ENCODE assay signal across 1 cellular context in genomic region chr5:59303289-59303716, GRCh38.
TF ChIP-seq lines count a peak whose summit lies in the region.

No MANE protein-coding gene starts in this region.

TF ChIP-seq in HEK293, 187 proteins besides CTCF, POLR2A, EP300 and RAD21 (continued from another document):
- TF ChIP-seq BCL6B (tag by site-specific recombination; IDR thresholded peaks at IDR 0.05), result peak; percentile 83
- peak; percentile 83 for TF ChIP-seq KLF17 (tag by site-specific recombination; IDR thresholded peaks at IDR 0.05)
- 0 out of 2 replicates have a peak, but pooled peaks have one; percentile 32 for TF ChIP-seq SP3 (tag by site-specific recombination; IDR thresholded peaks at IDR 0.05)
- peak; percentile 50 for TF ChIP-seq ZBTB8A (tag by site-specific recombination; IDR thresholded peaks at IDR 0.05)
- 0 out of 2 replicates have a peak, but pooled peaks have one; percentile 20 for TF ChIP-seq ZNF391 (tag by site-specific recombination; IDR thresholded peaks at IDR 0.05; ENCODE audit: borderline replicate concordance, low read depth)
- TF ChIP-seq ZNF18 (tag by site-specific recombination; IDR thresholded peaks at IDR 0.05), result peak; percentile 81
- peak; percentile 98 for TF ChIP-seq INSM2 (tag by site-specific recombination; IDR thresholded peaks at IDR 0.05)
- TF ChIP-seq HIC1 (tag by site-specific recombination; IDR thresholded peaks at IDR 0.05), result peak; percentile 82
- TF ChIP-seq SP7 (tag by site-specific recombination; IDR thresholded peaks at IDR 0.05), result peak; percentile 94
- TF ChIP-seq WT1 (tag by site-specific recombination; IDR thresholded peaks at IDR 0.05), result peak; percentile 97
- peak; percentile 47; the same call in 1 of the 2 replicates for TF ChIP-seq ATF2 (tag by site-specific recombination; IDR thresholded peaks at IDR 0.05; ENCODE audit: low read depth)
- TF ChIP-seq ZSCAN16 (tag by site-specific recombination; IDR thresholded peaks at IDR 0.05), result 0 out of 2 replicates have a peak, but pooled peaks have one; percentile 58
- TF ChIP-seq KLF8 (tag by site-specific recombination; IDR thresholded peaks at IDR 0.05), result peak; percentile 72
- TF ChIP-seq ZNF366 (tag by site-specific recombination; conservative IDR thresholded peaks at IDR 0.05), result peak; percentile 80
- 0 out of 2 replicates have a peak, but pooled peaks have one; percentile 49 for TF ChIP-seq ZNF664 (tag by site-specific recombination; IDR thresholded peaks at IDR 0.05)
